8 cellular contexts compared by ENCODE assay signal in the genomic region with DNA sequence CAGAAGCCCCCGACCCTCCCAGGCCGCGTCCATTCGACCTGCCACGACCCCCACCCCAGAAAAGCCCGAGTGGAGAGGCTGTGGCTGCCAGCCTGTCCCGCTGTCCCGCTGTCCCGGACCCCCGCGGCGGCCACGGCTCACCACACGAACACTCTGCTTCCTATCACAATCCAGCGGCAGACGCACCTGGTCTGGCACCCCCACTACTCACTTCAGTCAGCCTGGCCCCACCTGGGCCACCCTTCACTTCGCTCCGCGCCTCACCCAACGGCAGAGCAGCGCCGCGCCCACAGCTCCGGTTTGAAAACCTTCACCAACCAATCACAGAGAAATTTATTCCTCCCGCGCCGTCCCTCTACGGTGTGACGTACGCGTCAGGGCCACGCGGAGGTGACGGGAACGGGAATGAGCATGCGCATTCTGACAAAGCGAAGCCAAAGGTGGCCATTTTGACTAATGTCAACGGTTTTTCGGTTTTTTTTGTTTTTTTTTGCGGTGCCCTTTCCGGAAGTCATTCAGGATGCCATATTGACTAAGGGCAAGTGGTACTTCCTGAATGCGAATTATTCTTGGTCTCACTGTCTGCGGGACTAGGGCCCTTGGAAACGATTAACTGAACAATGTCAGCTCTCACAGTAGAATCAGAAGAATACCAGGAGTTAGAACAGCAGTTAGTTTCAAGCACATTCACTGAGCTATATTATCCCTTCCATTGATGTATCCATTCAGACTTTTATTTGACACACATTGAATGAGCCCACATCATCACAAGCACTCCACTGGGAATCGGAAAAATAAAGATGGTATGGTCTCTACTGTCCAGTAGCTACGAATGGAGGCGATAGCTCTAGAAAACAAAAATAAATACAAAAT. TPM values are rescaled to one million over a fixed set of nuclear protein-coding genes. Genes with fewer than 3 reads are reported as not detected.
DNase-seq lines count a peak whose midpoint lies in the region; ATAC-seq and TF ChIP-seq lines count a peak whose summit lies in the region.

A gene with protein sequence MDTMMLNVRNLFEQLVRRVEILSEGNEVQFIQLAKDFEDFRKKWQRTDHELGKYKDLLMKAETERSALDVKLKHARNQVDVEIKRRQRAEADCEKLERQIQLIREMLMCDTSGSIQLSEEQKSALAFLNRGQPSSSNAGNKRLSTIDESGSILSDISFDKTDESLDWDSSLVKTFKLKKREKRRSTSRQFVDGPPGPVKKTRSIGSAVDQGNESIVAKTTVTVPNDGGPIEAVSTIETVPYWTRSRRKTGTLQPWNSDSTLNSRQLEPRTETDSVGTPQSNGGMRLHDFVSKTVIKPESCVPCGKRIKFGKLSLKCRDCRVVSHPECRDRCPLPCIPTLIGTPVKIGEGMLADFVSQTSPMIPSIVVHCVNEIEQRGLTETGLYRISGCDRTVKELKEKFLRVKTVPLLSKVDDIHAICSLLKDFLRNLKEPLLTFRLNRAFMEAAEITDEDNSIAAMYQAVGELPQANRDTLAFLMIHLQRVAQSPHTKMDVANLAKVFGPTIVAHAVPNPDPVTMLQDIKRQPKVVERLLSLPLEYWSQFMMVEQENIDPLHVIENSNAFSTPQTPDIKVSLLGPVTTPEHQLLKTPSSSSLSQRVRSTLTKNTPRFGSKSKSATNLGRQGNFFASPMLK (minus strand): TSS at position 308 of the 873 bp plus-strand sequence. CDS start 8,779 bp downstream, outside the sequence.

- peak within 1 kb of the TSS; percentile 78 for H4K91ac ChIP-seq in IMR-90 (ENCODE audit: insufficient read depth, low read depth, low read length)

- H2AK9ac ChIP-seq in IMR-90 (replicated peaks; ENCODE audit: low read depth, low read length, poor library complexity) = peak within 1 kb of the TSS; percentile 96

- peak within 1 kb of the TSS; percentile 88 for H3K18ac ChIP-seq in IMR-90 (ENCODE audit: low read depth, low read length)

- H4K5ac ChIP-seq in IMR-90 (ENCODE audit: low read depth, low read length) = peak within 1 kb of the TSS; percentile 99

- peak within 1 kb of the TSS; percentile 93 for H3K23ac ChIP-seq in IMR-90 (ENCODE audit: low read depth, low read length)

- peak within 1 kb of the TSS; percentile 74; the same call in 1 of the 3 replicates for H2BK15ac ChIP-seq in IMR-90 (ENCODE audit: low read depth, low read length)

- H3K79me1 ChIP-seq in IMR-90 (ENCODE audit: low read depth in 1 of 2, low read length in 2 of 2) = peaks cover 0 to 13% of the 10 kb centered on the region in 2 experiments; a peak in 2 of 4 replicates

- peak within 1 kb of the TSS; percentile 86 for H3K4ac ChIP-seq in IMR-90 (ENCODE audit: low read depth, low read length)

- DNase-seq in DMS 273 (lab: John Stamatoyannopoulos, UW; ENCODE audit: unreplicated experiment) (peak; percentile 98), IMR-90 (peak; percentile 98), OCI-M1 (lab: John Stamatoyannopoulos, UW) (peak; percentile 99), activated T-cell treated with anti-CD3 and anti-CD28 coated beads for 24 hours (ENCODE audit: low read depth) (peak; percentile 93), epithelial cell of esophagus (ENCODE audit: low read depth) (peak; percentile 98)
- DNase-seq in stimulated activated CD8-positive, alpha-beta memory T cell treated with anti-CD3 and anti-CD28 coated beads, Interleukin-4, amount 100 ng/mL, for 1 hour (ENCODE audit: low read depth in 2 of 2, low spot score in 1 of 2) = peak; percentile 81 to 92

- in situ Hi-C loops in IMR-90 (cut with MboI; ENCODE audit: low sequenced_read_pairs) = no loop called here

- H2BK5ac ChIP-seq in IMR-90 (ENCODE audit: low read depth, low read length, poor library complexity, severe bottlenecking) = peak within 1 kb of the TSS; percentile 94

- peak within 1 kb of the TSS; percentile 95 for H3K4me2 ChIP-seq in IMR-90 (ENCODE audit: low read depth, low read length)

- H3K27ac ChIP-seq in IMR-90 (ENCODE audit: insufficient read depth, low read length) = peak within 1 kb of the TSS; percentile 58

- POLR2A ChIA-PET in IMR-90 (lab: Charles Lee; ENCODE audit: unreplicated experiment) = interaction anchor here (0.7 kb wide), 1 partner anchor 8 kb away, joined by 5 read pairs; no protein-coding TSS in a partner anchor

- H3K56ac ChIP-seq in IMR-90 (ENCODE audit: extremely low read depth, insufficient read depth, low read length) = peak within 1 kb of the TSS; percentile 22

- H3K9me1 ChIP-seq in IMR-90 (ENCODE audit: insufficient read depth, low read length) = 0 out of 2 replicates have a peak, but pooled peaks cover 3% of the 10 kb centered on the region

- TF ChIP-seq CTCF in IMR-90 (conservative IDR thresholded peaks at IDR 0.05; ENCODE audit: low read depth, low read length) (no peak), epithelial cell of esophagus (IDR thresholded peaks at IDR 0.05; ENCODE audit: insufficient read depth, low read depth, low read length, missing control alignments) (no peak)

- ATAC-seq in GM21528 (IDR thresholded peaks at IDR 0.05; ENCODE audit: low FRiP score, unreplicated experiment) (peak; percentile 96), IMR-90 (ENCODE audit: low read depth) (peak; percentile 98)

- no peaks in the 10 kb centered on the region for H3K36me3 ChIP-seq in IMR-90 (ENCODE audit: control insufficient read depth, insufficient read depth, low read length)

- intact Hi-C loops in IMR-90 (cut with micrococcal nuclease) = no loop called here

- no TSS peak for BruUV-seq in IMR-90 (replicated peaks; lab: Mats Ljungman, UMichigan)

- H3K4me1 ChIP-seq in IMR-90 (ENCODE audit: control insufficient read depth, insufficient read depth, low read length) (no peaks in the 10 kb centered on the region; the same call in 1 of the 2 replicates), mononuclear cell (ENCODE audit: insufficient read depth, low read length) (peaks cover 17% of the 10 kb centered on the region)

- peak within 1 kb of the TSS; percentile 60 for H2BK120ac ChIP-seq in IMR-90 (ENCODE audit: low read depth, low read length)

- dilution Hi-C loops in IMR-90 (cut with HindIII; ENCODE audit: low sequenced_read_pairs, unreplicated experiment) = no loop called here

- peak within 1 kb of the TSS; percentile 96 to 99 for H4K8ac ChIP-seq in IMR-90 (ENCODE audit: low read depth in 2 of 2, low read length in 2 of 2)

- H2BK20ac ChIP-seq in IMR-90 (ENCODE audit: low read depth, low read length) = peak within 1 kb of the TSS; percentile 45; the same call in 1 of the 2 replicates

- peak within 1 kb of the TSS; percentile 40; the same call in 1 of the 2 replicates for H2AK5ac ChIP-seq in IMR-90 (ENCODE audit: low read depth, low read length)

- peak within 1 kb of the TSS; percentile 83 for H3K4me3 ChIP-seq in IMR-90 (ENCODE audit: insufficient read depth, low read depth, low read length)
- peak within 1 kb of the TSS; percentile 76 for H3K4me3 ChIP-seq in epithelial cell of esophagus (ENCODE audit: low read length)
- peak within 1 kb of the TSS; percentile 73 for H3K4me3 ChIP-seq in mononuclear cell (ENCODE audit: low read length)

- TF ChIP-seq POLR2A in IMR-90 (IDR thresholded peaks at IDR 0.05; ENCODE audit: low read depth, low read length) = peak; percentile 63; the same call in 1 of the 2 replicates

- no peak for TF ChIP-seq RAD21 in IMR-90 (IDR thresholded peaks at IDR 0.05; ENCODE audit: low read length)

- H3K9ac ChIP-seq in IMR-90 (ENCODE audit: low read depth, low read length) = peak within 1 kb of the TSS; percentile 61

- H3K9me3 ChIP-seq in IMR-90 (ENCODE audit: control insufficient read depth, insufficient read depth, low read length) (no peaks in the 10 kb centered on the region), mononuclear cell (ENCODE audit: low read depth, low read length) (no peaks in the 10 kb centered on the region)

- no peaks in the 10 kb centered on the region for H3K27me3 ChIP-seq in IMR-90 (ENCODE audit: control insufficient read depth, insufficient read depth, low read length)
- no peaks in the 10 kb centered on the region for H3K27me3 ChIP-seq in mononuclear cell (ENCODE audit: insufficient read depth, low read length)

- no peaks in the 10 kb centered on the region for H4K20me1 ChIP-seq in IMR-90 (ENCODE audit: insufficient read depth, low read length)

- H3K14ac ChIP-seq in IMR-90 (replicated peaks; ENCODE audit: low read depth, low read length) = peak within 1 kb of the TSS; percentile 96

- H2AFZ ChIP-seq in IMR-90 (replicated peaks; ENCODE audit: low read length, poor library complexity) = peak within 1 kb of the TSS; percentile 98

- 0% methylated on average over 28 of the region's 47 CpGs; no CpG with 5 or more reads in 1 of the 2 experiments for WGBS in IMR-90 (ENCODE audit: extremely low coverage in 2 of 2, insufficient read length in 1 of 2), 2 experiments

- CTCF ChIA-PET in IMR-90 (lab: Yijun Ruan, JAX) = interaction anchor here (0.9 to 1.1 kb wide), 3 partner anchors 30 to 58 kb away, joined by 3 to 5 read pairs (median 3); no protein-coding TSS in a partner anchor

TF ChIP-seq in IMR-90, 13 proteins besides CTCF, POLR2A, EP300 and RAD21:
- TF ChIP-seq MXI1 (IDR thresholded peaks at IDR 0.05; ENCODE audit: borderline replicate concordance, low read depth, low read length) (0 out of 2 replicates have a peak, but pooled peaks have one; percentile 60), MAFK (IDR thresholded peaks at IDR 0.05; ENCODE audit: low read depth, low read length) (no peak), MAZ (IDR thresholded peaks at IDR 0.05; ENCODE audit: borderline replicate concordance, low read depth, low read length) (no peak; the same call in 1 of the 2 replicates)
- TF ChIP-seq, protein P1, sequence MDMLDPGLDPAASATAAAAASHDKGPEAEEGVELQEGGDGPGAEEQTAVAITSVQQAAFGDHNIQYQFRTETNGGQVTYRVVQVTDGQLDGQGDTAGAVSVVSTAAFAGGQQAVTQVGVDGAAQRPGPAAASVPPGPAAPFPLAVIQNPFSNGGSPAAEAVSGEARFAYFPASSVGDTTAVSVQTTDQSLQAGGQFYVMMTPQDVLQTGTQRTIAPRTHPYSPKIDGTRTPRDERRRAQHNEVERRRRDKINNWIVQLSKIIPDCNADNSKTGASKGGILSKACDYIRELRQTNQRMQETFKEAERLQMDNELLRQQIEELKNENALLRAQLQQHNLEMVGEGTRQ (IDR thresholded peaks at IDR 0.05; ENCODE audit: low read depth, low read length) = peak; percentile 86
- TF ChIP-seq, protein P2, sequence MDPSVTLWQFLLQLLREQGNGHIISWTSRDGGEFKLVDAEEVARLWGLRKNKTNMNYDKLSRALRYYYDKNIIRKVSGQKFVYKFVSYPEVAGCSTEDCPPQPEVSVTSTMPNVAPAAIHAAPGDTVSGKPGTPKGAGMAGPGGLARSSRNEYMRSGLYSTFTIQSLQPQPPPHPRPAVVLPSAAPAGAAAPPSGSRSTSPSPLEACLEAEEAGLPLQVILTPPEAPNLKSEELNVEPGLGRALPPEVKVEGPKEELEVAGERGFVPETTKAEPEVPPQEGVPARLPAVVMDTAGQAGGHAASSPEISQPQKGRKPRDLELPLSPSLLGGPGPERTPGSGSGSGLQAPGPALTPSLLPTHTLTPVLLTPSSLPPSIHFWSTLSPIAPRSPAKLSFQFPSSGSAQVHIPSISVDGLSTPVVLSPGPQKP (IDR thresholded peaks at IDR 0.05; ENCODE audit: borderline replicate concordance, low read depth, low read length) = no peak

RNA-seq across cellular contexts. Expression of the gene that starts here (rescaled TPM):
- total RNA-seq in IMR-90 (2012; rRNA removed) (93.9 and 110 TPM in 2 replicates), mononuclear cell (3.7 TPM)
- polyA plus RNA-seq in IMR-90 (2012; rRNA removed) = 29.5 and 37.9 TPM in 2 replicates
- 8.5 and 15.2 TPM in 2 replicates for polyA plus RNA-seq in IMR-90 (2012; cell fraction: cytosol; rRNA removed)
- polyA plus RNA-seq in IMR-90 (2012; cell fraction: nucleus; rRNA removed; ENCODE audit: low replicate concordance) = 5.1 and 18.8 TPM in 2 replicates

Comparison
In these comparisons a context has a peak if more than half of its experiments do, and no peak if none do; other contexts are left out.
1. Peak in every context shown above with its lines: DNase-seq, ATAC-seq, H3K4me3 ChIP-seq and H3K27ac ChIP-seq.
2. RNA of the gene that starts here (total RNA-seq): 93.9 to 110 TPM in IMR-90; 3.7 TPM in mononuclear cell (single experiment); every median in the first group is over 10 times any median in the second.